ENCODE assay signal across 1 cellular context in the genomic region with DNA sequence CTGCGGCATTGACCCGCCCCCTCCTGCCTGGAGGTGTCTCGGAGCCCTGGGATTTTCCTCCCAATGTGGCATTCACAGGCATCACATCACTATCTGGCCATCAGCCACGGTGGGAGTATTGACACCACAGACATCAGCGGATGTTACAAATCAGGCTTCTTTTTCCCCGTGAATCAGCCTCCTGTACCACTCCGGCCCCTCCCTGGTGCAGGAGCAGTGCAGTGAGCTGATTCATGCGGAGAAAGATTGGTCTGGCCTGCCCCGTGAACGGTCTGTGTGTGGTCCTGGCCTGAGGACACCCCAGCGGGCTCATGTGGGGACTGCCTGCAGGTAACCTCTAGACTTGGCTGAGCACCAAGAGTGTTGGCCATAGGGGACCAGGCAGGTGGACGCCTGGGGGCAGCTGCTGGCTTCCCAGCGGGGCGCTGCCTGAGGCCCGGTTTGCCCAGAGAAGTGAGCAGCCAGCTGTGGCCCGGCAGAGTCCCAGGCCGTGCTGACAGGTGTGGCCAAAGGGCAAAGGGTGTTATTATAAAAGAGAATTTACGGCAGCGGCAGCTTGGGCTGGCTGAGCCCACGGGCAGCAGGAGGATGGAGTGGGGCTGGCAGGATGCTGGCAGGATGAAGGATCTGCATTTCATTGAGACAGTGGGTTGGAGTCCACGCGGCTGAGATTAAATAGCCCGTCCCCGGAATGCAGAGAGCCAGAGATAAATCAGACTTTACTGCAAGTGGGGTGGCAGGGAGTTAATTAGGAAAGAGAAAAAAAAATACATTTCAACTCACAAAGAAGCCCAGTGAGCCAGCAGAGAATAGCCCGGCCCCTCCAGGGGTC.
TF ChIP-seq lines count a peak whose summit lies in the region.

No MANE protein-coding gene starts in this region.

TF ChIP-seq in WTC11, 78 proteins besides CTCF, POLR2A, EP300 and RAD21 (continued from another document):
- TF ChIP-seq, protein P1, sequence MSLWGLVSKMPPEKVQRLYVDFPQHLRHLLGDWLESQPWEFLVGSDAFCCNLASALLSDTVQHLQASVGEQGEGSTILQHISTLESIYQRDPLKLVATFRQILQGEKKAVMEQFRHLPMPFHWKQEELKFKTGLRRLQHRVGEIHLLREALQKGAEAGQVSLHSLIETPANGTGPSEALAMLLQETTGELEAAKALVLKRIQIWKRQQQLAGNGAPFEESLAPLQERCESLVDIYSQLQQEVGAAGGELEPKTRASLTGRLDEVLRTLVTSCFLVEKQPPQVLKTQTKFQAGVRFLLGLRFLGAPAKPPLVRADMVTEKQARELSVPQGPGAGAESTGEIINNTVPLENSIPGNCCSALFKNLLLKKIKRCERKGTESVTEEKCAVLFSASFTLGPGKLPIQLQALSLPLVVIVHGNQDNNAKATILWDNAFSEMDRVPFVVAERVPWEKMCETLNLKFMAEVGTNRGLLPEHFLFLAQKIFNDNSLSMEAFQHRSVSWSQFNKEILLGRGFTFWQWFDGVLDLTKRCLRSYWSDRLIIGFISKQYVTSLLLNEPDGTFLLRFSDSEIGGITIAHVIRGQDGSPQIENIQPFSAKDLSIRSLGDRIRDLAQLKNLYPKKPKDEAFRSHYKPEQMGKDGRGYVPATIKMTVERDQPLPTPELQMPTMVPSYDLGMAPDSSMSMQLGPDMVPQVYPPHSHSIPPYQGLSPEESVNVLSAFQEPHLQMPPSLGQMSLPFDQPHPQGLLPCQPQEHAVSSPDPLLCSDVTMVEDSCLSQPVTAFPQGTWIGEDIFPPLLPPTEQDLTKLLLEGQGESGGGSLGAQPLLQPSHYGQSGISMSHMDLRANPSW (CRISPR knock-in tag; conservative IDR thresholded peaks at IDR 0.05; ENCODE audit: low read depth), result no peak
